ENCODE assay signal across 1 cellular context in genomic region chr20:58622671-58623578, GRCh38.
TF ChIP-seq lines count a peak whose summit lies in the region.

No MANE protein-coding gene starts in this region.

TF ChIP-seq in HepG2, 621 proteins besides CTCF, POLR2A, EP300 and RAD21:
- TF ChIP-seq, protein P1, sequence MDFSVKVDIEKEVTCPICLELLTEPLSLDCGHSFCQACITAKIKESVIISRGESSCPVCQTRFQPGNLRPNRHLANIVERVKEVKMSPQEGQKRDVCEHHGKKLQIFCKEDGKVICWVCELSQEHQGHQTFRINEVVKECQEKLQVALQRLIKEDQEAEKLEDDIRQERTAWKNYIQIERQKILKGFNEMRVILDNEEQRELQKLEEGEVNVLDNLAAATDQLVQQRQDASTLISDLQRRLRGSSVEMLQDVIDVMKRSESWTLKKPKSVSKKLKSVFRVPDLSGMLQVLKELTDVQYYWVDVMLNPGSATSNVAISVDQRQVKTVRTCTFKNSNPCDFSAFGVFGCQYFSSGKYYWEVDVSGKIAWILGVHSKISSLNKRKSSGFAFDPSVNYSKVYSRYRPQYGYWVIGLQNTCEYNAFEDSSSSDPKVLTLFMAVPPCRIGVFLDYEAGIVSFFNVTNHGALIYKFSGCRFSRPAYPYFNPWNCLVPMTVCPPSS (IDR thresholded peaks at IDR 0.05): peak; percentile 60; the same call in 1 of the 2 replicates
- peak; percentile 32; the same call in 1 of the 2 replicates for TF ChIP-seq ZNF780A (CRISPR knock-in tag; IDR thresholded peaks at IDR 0.05)
- no peak for TF ChIP-seq PATZ1 (CRISPR knock-in tag; IDR thresholded peaks at IDR 0.05)
- TF ChIP-seq, protein P2, sequence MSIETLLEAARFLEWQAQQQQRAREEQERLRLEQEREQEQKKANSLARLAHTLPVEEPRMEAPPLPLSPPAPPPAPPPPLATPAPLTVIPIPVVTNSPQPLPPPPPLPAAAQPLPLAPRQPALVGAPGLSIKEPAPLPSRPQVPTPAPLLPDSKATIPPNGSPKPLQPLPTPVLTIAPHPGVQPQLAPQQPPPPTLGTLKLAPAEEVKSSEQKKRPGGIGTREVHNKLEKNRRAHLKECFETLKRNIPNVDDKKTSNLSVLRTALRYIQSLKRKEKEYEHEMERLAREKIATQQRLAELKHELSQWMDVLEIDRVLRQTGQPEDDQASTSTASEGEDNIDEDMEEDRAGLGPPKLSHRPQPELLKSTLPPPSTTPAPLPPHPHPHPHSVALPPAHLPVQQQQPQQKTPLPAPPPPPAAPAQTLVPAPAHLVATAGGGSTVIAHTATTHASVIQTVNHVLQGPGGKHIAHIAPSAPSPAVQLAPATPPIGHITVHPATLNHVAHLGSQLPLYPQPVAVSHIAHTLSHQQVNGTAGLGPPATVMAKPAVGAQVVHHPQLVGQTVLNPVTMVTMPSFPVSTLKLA (IDR thresholded peaks at IDR 0.05): peak; percentile 92
- TF ChIP-seq, protein P3, sequence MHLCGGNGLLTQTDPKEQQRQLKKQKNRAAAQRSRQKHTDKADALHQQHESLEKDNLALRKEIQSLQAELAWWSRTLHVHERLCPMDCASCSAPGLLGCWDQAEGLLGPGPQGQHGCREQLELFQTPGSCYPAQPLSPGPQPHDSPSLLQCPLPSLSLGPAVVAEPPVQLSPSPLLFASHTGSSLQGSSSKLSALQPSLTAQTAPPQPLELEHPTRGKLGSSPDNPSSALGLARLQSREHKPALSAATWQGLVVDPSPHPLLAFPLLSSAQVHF (CRISPR knock-in tag; IDR thresholded peaks at IDR 0.05): no peak
- TF ChIP-seq ZBTB40 (IDR thresholded peaks at IDR 0.05): 0 out of 2 replicates have a peak, but pooled peaks have one; percentile 13
- no peak for TF ChIP-seq ZBTB40 (CRISPR knock-in tag; IDR thresholded peaks at IDR 0.05)
- TF ChIP-seq IKZF1 (IDR thresholded peaks at IDR 0.05): peak; percentile 55; the same call in 1 of the 2 replicates
- peak; percentile 94 for TF ChIP-seq NBN (conservative IDR thresholded peaks at IDR 0.05)
- TF ChIP-seq ZNF207 (IDR thresholded peaks at IDR 0.05; ENCODE audit: borderline replicate concordance): peak; percentile 22; the same call in 1 of the 2 replicates
- TF ChIP-seq HOXA9 (CRISPR knock-in tag; IDR thresholded peaks at IDR 0.05; ENCODE audit: borderline replicate concordance): peak; percentile 43; the same call in 1 of the 2 replicates
- peak; percentile 69 for TF ChIP-seq FOXA1 (IDR thresholded peaks at IDR 0.05)
- TF ChIP-seq FOXA1 (CRISPR knock-in tag; IDR thresholded peaks at IDR 0.05): no peak
- peak; percentile 95; the same call in 1 of the 2 replicates for TF ChIP-seq SOX6 (IDR thresholded peaks at IDR 0.05)
- no peak for TF ChIP-seq SOX6 (CRISPR knock-in tag; IDR thresholded peaks at IDR 0.05)
- TF ChIP-seq, protein P4, sequence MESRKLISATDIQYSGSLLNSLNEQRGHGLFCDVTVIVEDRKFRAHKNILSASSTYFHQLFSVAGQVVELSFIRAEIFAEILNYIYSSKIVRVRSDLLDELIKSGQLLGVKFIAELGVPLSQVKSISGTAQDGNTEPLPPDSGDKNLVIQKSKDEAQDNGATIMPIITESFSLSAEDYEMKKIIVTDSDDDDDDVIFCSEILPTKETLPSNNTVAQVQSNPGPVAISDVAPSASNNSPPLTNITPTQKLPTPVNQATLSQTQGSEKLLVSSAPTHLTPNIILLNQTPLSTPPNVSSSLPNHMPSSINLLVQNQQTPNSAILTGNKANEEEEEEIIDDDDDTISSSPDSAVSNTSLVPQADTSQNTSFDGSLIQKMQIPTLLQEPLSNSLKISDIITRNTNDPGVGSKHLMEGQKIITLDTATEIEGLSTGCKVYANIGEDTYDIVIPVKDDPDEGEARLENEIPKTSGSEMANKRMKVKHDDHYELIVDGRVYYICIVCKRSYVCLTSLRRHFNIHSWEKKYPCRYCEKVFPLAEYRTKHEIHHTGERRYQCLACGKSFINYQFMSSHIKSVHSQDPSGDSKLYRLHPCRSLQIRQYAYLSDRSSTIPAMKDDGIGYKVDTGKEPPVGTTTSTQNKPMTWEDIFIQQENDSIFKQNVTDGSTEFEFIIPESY (CRISPR knock-in tag; IDR thresholded peaks at IDR 0.05): no peak
- no peak for TF ChIP-seq SOX13 (IDR thresholded peaks at IDR 0.05)
- no peak for TF ChIP-seq SOX13 (CRISPR knock-in tag; conservative IDR thresholded peaks at IDR 0.05 in 1 of 2, IDR thresholded peaks at IDR 0.05 in 1 of 2)
- 0 out of 4 replicates have a peak, but pooled peaks of 1 of the 2 experiments have one; percentile 62 for TF ChIP-seq KLF16 (CRISPR knock-in tag; IDR thresholded peaks at IDR 0.05)
- TF ChIP-seq ZNF724P (CRISPR knock-in tag; IDR thresholded peaks at IDR 0.05; ENCODE audit: borderline replicate concordance): peak; percentile 99
- TF ChIP-seq FOXK2 (IDR thresholded peaks at IDR 0.05): peak; percentile 10; the same call in 1 of the 2 replicates
- TF ChIP-seq PLRG1 (conservative IDR thresholded peaks at IDR 0.05): peak; percentile 94; the same call in 1 of the 2 replicates
- TF ChIP-seq PHB2 (IDR thresholded peaks at IDR 0.05; ENCODE audit: partially characterized antibody): peak; percentile 62
- TF ChIP-seq ZNF552 (CRISPR knock-in tag; IDR thresholded peaks at IDR 0.05; ENCODE audit: borderline replicate concordance): no peak
TF ChIP-seq in HepG2: peak in this region for 15.
